34 cellular contexts compared by ENCODE assay signal in the genomic region with DNA sequence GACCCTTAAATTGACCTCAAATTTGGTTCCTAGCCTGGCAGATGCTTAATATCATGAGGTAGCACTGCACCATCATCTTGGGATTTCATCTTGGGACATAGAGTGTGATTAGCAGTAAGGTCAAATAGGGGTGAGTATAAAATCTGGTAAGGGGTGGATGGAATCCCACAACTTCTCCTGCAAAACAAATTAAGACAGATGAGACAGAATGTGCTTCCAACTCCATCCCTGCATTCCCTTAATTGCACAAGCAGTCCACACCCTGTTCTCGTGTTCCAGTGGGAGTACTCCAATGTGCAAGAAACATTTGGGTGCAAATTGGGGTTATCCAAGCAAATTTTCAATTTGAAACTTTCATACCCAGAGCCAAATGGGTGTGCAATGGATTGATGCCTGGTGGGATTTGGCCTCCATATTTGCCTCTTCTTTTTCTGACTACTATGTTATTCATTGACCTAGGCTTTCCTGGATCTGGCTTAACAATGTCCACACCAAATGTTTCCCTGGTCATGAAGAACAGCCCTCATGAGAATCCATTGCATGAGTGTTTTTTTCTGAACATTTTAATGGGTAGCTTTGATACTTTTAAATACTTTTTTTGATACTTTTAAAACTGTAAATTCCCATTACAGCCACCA.
"Had no signal": no experiment of that assay in that cellular context is flagged by ENCODE, and none has a peak within 500 bp of the region (broad histone marks: within the 10 kb centered on the region; RNA-seq: fewer than 3 reads in every experiment).

No MANE protein-coding gene starts in this region.

- H3K4me1 Mint-ChIP-seq: activated B cell treated with CpG ODN at 0.5 μM for 24 hours; activated naive CD4-positive, alpha-beta T cell treated with anti-CD3 and anti-CD28 coated beads, Interleukin-2, amount 50 U/mL, for 24 hours; activated naive CD8-positive, alpha-beta T cell treated with anti-CD3 and anti-CD28 coated beads for 36 hours; activated naive CD8-positive, alpha-beta T cell treated with anti-CD3 and anti-CD28 coated beads, Interleukin-2, amount 50 U/mL, for 24 hours; brain; central memory CD8-positive, alpha-beta T cell; endodermal cell; T-helper 17 cell had no signal

- H3K4me3 ChIP-seq: adrenal gland, breast epithelium, cardiac muscle cell, coronary artery, dorsolateral prefrontal cortex had no signal

- H3K9me3 Mint-ChIP-seq: activated B cell treated with CpG ODN at 0.5 μM for 24 hours; activated CD8-positive, alpha-beta T cell treated with anti-CD3 and anti-CD28 coated beads for 36 hours; activated naive CD4-positive, alpha-beta T cell treated with anti-CD3 and anti-CD28 coated beads for 36 hours; activated naive CD4-positive, alpha-beta T cell treated with anti-CD3 and anti-CD28 coated beads, Interleukin-2, amount 50 U/mL, for 24 hours; activated naive CD8-positive, alpha-beta T cell treated with anti-CD3 and anti-CD28 coated beads for 36 hours; activated naive CD8-positive, alpha-beta T cell treated with anti-CD3 and anti-CD28 coated beads, Interleukin-2, amount 50 U/mL, for 24 hours; activated T-cell treated with anti-CD3 and anti-CD28 coated beads, Interleukin-2, amount 50 U/mL, for 4 hours; activated T-helper 2 cell treated with anti-CD3 and anti-CD28 coated beads, Interferon-gamma antibody, Interleukin-2, Interleukin-4, amounts not matched to agents 10 μg/mL and 5 μg/mL and 100 μg/mL, durations not matched to agents 14 hours and 24 hours and 36 hours; central memory CD8-positive, alpha-beta T cell; dendritic cell treated with granulocyte-macrophage colony-stimulating factor and Interleukin-4, amounts not matched to agents 40 ng/mL and 50 ng/mL, for 4 days; endodermal cell; T-helper 2 cell treated with Interferon-gamma antibody and Interleukin-4, amounts not matched to agents 5 μg/mL and 100 μg/mL, for 36 hours had no signal

- H3K9me3 ChIP-seq: adrenal gland, breast epithelium had no signal

- H3K27ac Mint-ChIP-seq: activated B cell treated with CpG ODN at 0.5 μM for 24 hours; activated CD8-positive, alpha-beta T cell treated with anti-CD3 and anti-CD28 coated beads for 36 hours; activated naive CD4-positive, alpha-beta T cell treated with anti-CD3 and anti-CD28 coated beads for 36 hours; activated naive CD4-positive, alpha-beta T cell treated with anti-CD3 and anti-CD28 coated beads, Interleukin-2, amount 50 U/mL, for 24 hours; activated naive CD8-positive, alpha-beta T cell treated with anti-CD3 and anti-CD28 coated beads for 36 hours; activated naive CD8-positive, alpha-beta T cell treated with anti-CD3 and anti-CD28 coated beads, Interleukin-2, amount 50 U/mL, for 24 hours; activated T-helper 2 cell treated with anti-CD3 and anti-CD28 coated beads, Interferon-gamma antibody, Interleukin-2, Interleukin-4, amounts not matched to agents 10 μg/mL and 5 μg/mL and 100 μg/mL, durations not matched to agents 14 hours and 24 hours and 36 hours; brain; dendritic cell treated with granulocyte-macrophage colony-stimulating factor and Interleukin-4, amounts not matched to agents 40 ng/mL and 50 ng/mL, for 4 days; endodermal cell; T-helper 17 cell; T-helper 2 cell treated with Interferon-gamma antibody and Interleukin-4, amounts not matched to agents 5 μg/mL and 100 μg/mL, for 36 hours had no signal

- DNase-seq: activated B cell treated with CpG ODN at 0.5 μM for 24 hours; activated CD4-positive, alpha-beta T cell treated with anti-CD3 and anti-CD28 coated beads for 48 hours; activated CD4-positive, alpha-beta T cell treated with anti-CD3 and anti-CD28 coated beads, Interleukin-2, amount 50 U/mL, for 1 hour; activated CD4-positive, alpha-beta T cell treated with anti-CD3 and anti-CD28 coated beads, Interleukin-2, amount 50 U/mL, for 48 hours; activated CD8-positive, alpha-beta memory T cell treated with anti-CD3 and anti-CD28 coated beads for 24 hours; activated CD8-positive, alpha-beta T cell treated with anti-CD3 and anti-CD28 coated beads for 36 hours; activated effector memory CD4-positive, alpha-beta T cell treated with anti-CD3 and anti-CD28 coated beads, Interleukin-2, amount 50 U/mL, for 16 hours; activated naive CD4-positive, alpha-beta T cell treated with anti-CD3 and anti-CD28 coated beads for 36 hours; activated naive CD8-positive, alpha-beta T cell treated with anti-CD3 and anti-CD28 coated beads for 36 hours; activated naive CD8-positive, alpha-beta T cell treated with anti-CD3 and anti-CD28 coated beads, Interleukin-2, amount 50 U/mL, for 24 hours; activated T-cell treated with anti-CD3 and anti-CD28 coated beads, Interleukin-2, amount 50 U/mL, for 4 hours; adrenal gland; amygdala; aorta; dorsolateral prefrontal cortex; effector memory CD4-positive, alpha-beta T cell; endodermal cell; foreskin fibroblast; glutamatergic neuron; T-helper 1 cell; T-helper 17 cell; T1000; WERI-Rb-1 had no signal

- H3K27ac ChIP-seq: adrenal gland, breast epithelium, cardiac muscle cell, coronary artery, dorsolateral prefrontal cortex, WERI-Rb-1 had no signal

- H3K36me3 Mint-ChIP-seq: activated naive CD4-positive, alpha-beta T cell treated with anti-CD3 and anti-CD28 coated beads, Interleukin-2, amount 50 U/mL, for 24 hours; activated naive CD8-positive, alpha-beta T cell treated with anti-CD3 and anti-CD28 coated beads for 36 hours; brain had no signal

- H3K36me3 ChIP-seq: adrenal gland, breast epithelium, cardiac muscle cell, WERI-Rb-1 had no signal

- H3K4me1 ChIP-seq: adrenal gland, breast epithelium had no signal

- H3K27me3 Mint-ChIP-seq: activated B cell treated with CpG ODN at 0.5 μM for 24 hours; activated naive CD8-positive, alpha-beta T cell treated with anti-CD3 and anti-CD28 coated beads for 36 hours; activated naive CD8-positive, alpha-beta T cell treated with anti-CD3 and anti-CD28 coated beads, Interleukin-2, amount 50 U/mL, for 24 hours; brain; central memory CD8-positive, alpha-beta T cell; dendritic cell treated with granulocyte-macrophage colony-stimulating factor and Interleukin-4, amounts not matched to agents 40 ng/mL and 50 ng/mL, for 4 days; T-helper 17 cell had no signal

- H3K4me3 Mint-ChIP-seq: activated B cell treated with CpG ODN at 0.5 μM for 24 hours; activated CD8-positive, alpha-beta T cell treated with anti-CD3 and anti-CD28 coated beads for 36 hours; activated naive CD4-positive, alpha-beta T cell treated with anti-CD3 and anti-CD28 coated beads for 36 hours; activated naive CD4-positive, alpha-beta T cell treated with anti-CD3 and anti-CD28 coated beads, Interleukin-2, amount 50 U/mL, for 24 hours; activated naive CD8-positive, alpha-beta T cell treated with anti-CD3 and anti-CD28 coated beads for 36 hours; activated naive CD8-positive, alpha-beta T cell treated with anti-CD3 and anti-CD28 coated beads, Interleukin-2, amount 50 U/mL, for 24 hours; activated T-cell treated with anti-CD3 and anti-CD28 coated beads, Interleukin-2, amount 50 U/mL, for 4 hours; brain; central memory CD8-positive, alpha-beta T cell; dendritic cell treated with granulocyte-macrophage colony-stimulating factor and Interleukin-4, amounts not matched to agents 40 ng/mL and 50 ng/mL, for 4 days; endodermal cell; T-helper 17 cell; T-helper 2 cell treated with Interferon-gamma antibody and Interleukin-4, amounts not matched to agents 5 μg/mL and 100 μg/mL, for 36 hours had no signal

- ATAC-seq: activated CD4-positive, CD25-positive, alpha-beta regulatory T cell treated with anti-CD3 and anti-CD28 coated beads, Interleukin-2, amount 50 U/mL, for 24 hours; activated CD8-positive, alpha-beta T cell treated with anti-CD3 and anti-CD28 coated beads for 36 hours; activated naive CD8-positive, alpha-beta T cell treated with anti-CD3 and anti-CD28 coated beads, Interleukin-2, amount 50 U/mL, for 24 hours; activated T-cell treated with anti-CD3 and anti-CD28 coated beads, Interleukin-2, amount 50 U/mL, for 4 hours; esophagus mucosa; T-helper 17 cell had no signal

- H3K27me3 ChIP-seq: adrenal gland, breast epithelium, cardiac muscle cell, dorsolateral prefrontal cortex had no signal
